In genomic region chr5:160198148-160198545, GRCh38 we compare ENCODE assay signal across 24 cellular contexts. TPM values are rescaled to one million over a fixed set of nuclear protein-coding genes. Genes with fewer than 3 reads are reported as not detected.
DNase-seq lines count a peak whose midpoint lies in the region; ATAC-seq and TF ChIP-seq lines count a peak whose summit lies in the region.
"Had no signal": no experiment of that assay in that cellular context is flagged by ENCODE, and none has a peak within 500 bp of the region (broad histone marks: within the 10 kb centered on the region; RNA-seq: fewer than 3 reads in every experiment).

No MANE protein-coding gene starts in this region.

- no peaks in the 10 kb centered on the region for H3K79me1 ChIP-seq in mesenchymal stem cell (replicated peaks; ENCODE audit: low read length, poor library complexity, severe bottlenecking)

- peaks cover 7% of the 10 kb centered on the region for H3F3A ChIP-seq in smooth muscle cell (ENCODE audit: low read depth)

- no peak overlapping the region for H3K4me3 Mint-ChIP-seq in T-helper 17 cell
- H3K4me3 Mint-ChIP-seq: activated naive CD4-positive, alpha-beta T cell treated with anti-CD3 and anti-CD28 coated beads for 36 hours; memory B cell had no signal

- H2AFZ ChIP-seq in mesenchymal stem cell (ENCODE audit: low read depth, low read length) (peak overlapping the region; percentile 43), smooth muscle cell (ENCODE audit: low read depth) (no peak overlapping the region)

- H2BK12ac ChIP-seq in mesenchymal stem cell (ENCODE audit: low read length in 2 of 2) = peak overlapping the region; percentile 14 to 66

- peak overlapping the region; percentile 87 to 88 for H3K18ac ChIP-seq in mesenchymal stem cell (ENCODE audit: low read depth in 1 of 2, low read length in 2 of 2)

- H3K4me2 ChIP-seq in mesenchymal stem cell (ENCODE audit: low read length, poor library complexity, severe bottlenecking) (no peak overlapping the region), smooth muscle cell (peak overlapping the region; percentile 77)

- no peaks in the 10 kb centered on the region for H3K36me3 Mint-ChIP-seq in T-helper 17 cell (ENCODE audit: low read depth)
- H3K36me3 Mint-ChIP-seq: memory B cell; naive thymus-derived CD8-positive, alpha-beta T cell had no signal

- peaks cover 14% of the 10 kb centered on the region for H3K4me1 ChIP-seq in mesenchymal stem cell (ENCODE audit: control insufficient read depth, insufficient read depth, low read depth, low read length)
- H3K4me1 ChIP-seq in smooth muscle cell (ENCODE audit: low read depth) = peaks cover 17% of the 10 kb centered on the region
- H3K4me1 ChIP-seq in effector memory CD4-positive, alpha-beta T cell (ENCODE audit: control insufficient read depth, insufficient read depth, low read length, poor library complexity, severe bottlenecking) = peaks cover 9% of the 10 kb centered on the region

- H3K36me3 ChIP-seq in H7 (replicated peaks; ENCODE audit: control insufficient read depth, insufficient read depth, low read length) (no peaks in the 10 kb centered on the region), mesenchymal stem cell (ENCODE audit: control insufficient read depth in 1 of 2, insufficient read depth in 2 of 2, low read depth in 1 of 2, low read length in 2 of 2) (no peaks in the 10 kb centered on the region), smooth muscle cell (ENCODE audit: low read depth) (no peaks in the 10 kb centered on the region)
- no peaks in the 10 kb centered on the region for H3K36me3 ChIP-seq in effector memory CD4-positive, alpha-beta T cell (ENCODE audit: control insufficient read depth, insufficient read depth, low read length)
- H3K36me3 ChIP-seq: gastroesophageal sphincter, stomach, upper lobe of left lung had no signal

- peak overlapping the region; percentile 94 for H4K91ac ChIP-seq in mesenchymal stem cell (ENCODE audit: low read length)

- H3K27me3 ChIP-seq in H7 (ENCODE audit: control insufficient read depth, insufficient read depth, low read length) (no peaks in the 10 kb centered on the region), mesenchymal stem cell (ENCODE audit: control insufficient read depth in 1 of 2, insufficient read depth in 1 of 2, low read length in 2 of 2) (peaks cover 0 to 18% of the 10 kb centered on the region in 2 experiments), smooth muscle cell (ENCODE audit: low read depth) (no peaks in the 10 kb centered on the region)
- H3K27me3 ChIP-seq in effector memory CD4-positive, alpha-beta T cell (replicated peaks; ENCODE audit: control insufficient read depth, insufficient read depth, low read length, poor library complexity, severe bottlenecking) = peaks cover 5% of the 10 kb centered on the region
- H3K27me3 ChIP-seq: gastroesophageal sphincter, upper lobe of left lung had no signal

- H4K20me1 ChIP-seq in smooth muscle cell (ENCODE audit: low read depth) = no peaks in the 10 kb centered on the region

- H3K9ac ChIP-seq in mesenchymal stem cell (ENCODE audit: low read length) (no peak overlapping the region), smooth muscle cell (ENCODE audit: low read depth) (no peak overlapping the region)

- peak overlapping the region; percentile 69 to 90 for H3K4ac ChIP-seq in mesenchymal stem cell (ENCODE audit: low read depth in 1 of 2, low read length in 2 of 2)

- peaks cover 12% of the 10 kb centered on the region for H3K4me1 Mint-ChIP-seq in T-helper 17 cell

- WGBS in mesenchymal stem cell = 49% methylated on average over 5 of the region's 5 CpGs
- WGBS in smooth muscle cell (ENCODE audit: low lambda C conversion rate) = 60% methylated on average over 5 of the region's 5 CpGs

- peak overlapping the region; percentile 99 for H4K8ac ChIP-seq in mesenchymal stem cell (ENCODE audit: low read length)

- peaks cover 32% of the 10 kb centered on the region for H3K27me3 Mint-ChIP-seq in T-helper 17 cell

- H3K4me3 ChIP-seq in H7 (ENCODE audit: insufficient read depth, low read depth, low read length) (peak overlapping the region; percentile 18; the same call in 1 of the 2 replicates), mesenchymal stem cell (ENCODE audit: insufficient read depth in 1 of 2, low read depth in 1 of 2, low read length in 2 of 2) (no peak overlapping the region), smooth muscle cell (no peak overlapping the region)
- no peak overlapping the region for H3K4me3 ChIP-seq in effector memory CD4-positive, alpha-beta T cell (ENCODE audit: insufficient read depth, low read depth, low read length, poor library complexity, severe bottlenecking)
- H3K4me3 ChIP-seq: gastroesophageal sphincter, psoas muscle, skin epidermis, stomach, upper lobe of left lung had no signal

- ATAC-seq in T-helper 17 cell = no peak
- ATAC-seq: activated CD4-positive, CD25-positive, alpha-beta regulatory T cell treated with anti-CD3 and anti-CD28 coated beads, Interleukin-2, amount 50 U/mL, for 24 hours; activated T-cell treated with anti-CD3 and anti-CD28 coated beads, Interleukin-2, amount 50 U/mL, for 4 hours; esophagus mucosa; gastroesophageal sphincter; naive thymus-derived CD8-positive, alpha-beta T cell; Panc1; psoas muscle had no signal

- H2BK5ac ChIP-seq in mesenchymal stem cell (ENCODE audit: low read depth, low read length, poor library complexity, severe bottlenecking) = no peak overlapping the region

- DNase-seq in H7 = peak; percentile 43
- no peak for DNase-seq in T-helper 17 cell
- DNase-seq in mesenchymal stem cell = peak; percentile 17
- no peak for DNase-seq in smooth muscle cell (lab: John Stamatoyannopoulos, UW; ENCODE audit: unreplicated experiment)
- DNase-seq in effector memory CD4-positive, alpha-beta T cell = no peak
- DNase-seq in stimulated activated CD4-positive, alpha-beta T cell treated with anti-CD3 and anti-CD28 coated beads, Interleukin-4, amount 100 ng/mL, for 4 hours = no peak
- no peak for DNase-seq in stimulated activated CD4-positive, alpha-beta T cell treated with anti-CD3 and anti-CD28 coated beads, Interleukin-4, amount 100 ng/mL, for 24 hours
- DNase-seq: activated naive CD4-positive, alpha-beta T cell treated with anti-CD3 and anti-CD28 coated beads for 36 hours; activated T-cell treated with anti-CD3 and anti-CD28 coated beads, Interleukin-2, amount 50 U/mL, for 4 hours; Calu3; Karpas-422; naive thymus-derived CD8-positive, alpha-beta T cell; NCI-H1092 treated with DMSO at 0.1 percent for 48 hours; NCI-H2029 treated with DMSO at 0.1 percent for 48 hours; psoas muscle; stimulated activated CD4-positive, alpha-beta T cell treated with anti-CD3 and anti-CD28 coated beads, Interleukin-4, amount 100 ng/mL, for 1 hour; stomach; upper lobe of left lung had no signal

- H3K9me3 ChIP-seq in T-helper 17 cell (ENCODE audit: control insufficient read depth, low read length, poor library complexity, severe bottlenecking) = no peaks in the 10 kb centered on the region
- H3K9me3 ChIP-seq in mesenchymal stem cell (ENCODE audit: control insufficient read depth, low read length) = no peaks in the 10 kb centered on the region
- H3K9me3 ChIP-seq in smooth muscle cell (replicated peaks; ENCODE audit: low read depth) = no peaks in the 10 kb centered on the region
- no peaks in the 10 kb centered on the region for H3K9me3 ChIP-seq in effector memory CD4-positive, alpha-beta T cell (ENCODE audit: control insufficient read depth, low read length)
- H3K9me3 ChIP-seq: gastroesophageal sphincter, psoas muscle, stomach, upper lobe of left lung had no signal

- TF ChIP-seq CTCF in smooth muscle cell (IDR thresholded peaks at IDR 0.05; ENCODE audit: borderline replicate concordance, insufficient read depth, poor library complexity, severe bottlenecking) = no peak

- peak overlapping the region; percentile 99 for H2BK120ac ChIP-seq in mesenchymal stem cell (ENCODE audit: low read depth, low read length)

- H3K79me2 ChIP-seq in smooth muscle cell (ENCODE audit: low read depth) = no peaks in the 10 kb centered on the region

- peak overlapping the region; percentile 61 for H3K27ac Mint-ChIP-seq in T-helper 17 cell
- H3K27ac Mint-ChIP-seq: activated naive CD4-positive, alpha-beta T cell treated with anti-CD3 and anti-CD28 coated beads for 36 hours; memory B cell had no signal

- no peak overlapping the region for H3K23ac ChIP-seq in mesenchymal stem cell (ENCODE audit: low read length in 2 of 2)

- peak overlapping the region; percentile 82 for H2BK15ac ChIP-seq in mesenchymal stem cell (ENCODE audit: low read depth, poor library complexity, severe bottlenecking)

- H3K14ac ChIP-seq in mesenchymal stem cell (ENCODE audit: low read length in 2 of 2) = no peak overlapping the region

- H3K27ac ChIP-seq in mesenchymal stem cell (ENCODE audit: low read length, poor library complexity, severe bottlenecking) = no peak overlapping the region
- H3K27ac ChIP-seq in smooth muscle cell (ENCODE audit: low read depth) = no peak overlapping the region
- no peak overlapping the region for H3K27ac ChIP-seq in effector memory CD4-positive, alpha-beta T cell (ENCODE audit: insufficient read depth, low read length, poor library complexity, severe bottlenecking)
- H3K27ac ChIP-seq: gastroesophageal sphincter, psoas muscle, skin epidermis, stomach had no signal

- peak overlapping the region; percentile 46 for H2AK5ac ChIP-seq in mesenchymal stem cell (ENCODE audit: low read length, severe bottlenecking)

RNA-seq across cellular contexts. Expression of gene FABP6, which starts 31.2 kb away (rescaled TPM):
- total RNA-seq in H7 (2014; rRNA removed; shearing (Covaris generic)) = 0.48 and 1.3 TPM in 2 replicates
- total RNA-seq in T-helper 17 cell = not detected
- polyA plus RNA-seq in mesenchymal stem cell (2013, experiment 1 of 2) = not detected
- 0.10 TPM for polyA plus RNA-seq in mesenchymal stem cell (2013, experiment 2 of 2)
- not detected in 2 replicates for total RNA-seq in smooth muscle cell
- 1.3 TPM in 1 of 2 replicates, not detected in the other for polyA plus RNA-seq in smooth muscle cell
- total RNA-seq: activated naive CD4-positive, alpha-beta T cell treated with anti-CD3 and anti-CD28 coated beads for 36 hours; activated T-cell treated with anti-CD3 and anti-CD28 coated beads, Interleukin-2, amount 50 U/mL, for 4 hours; gastroesophageal sphincter; naive thymus-derived CD8-positive, alpha-beta T cell had no signal
- polyA plus RNA-seq: naive thymus-derived CD8-positive, alpha-beta T cell had no signal

Comparison
In these comparisons a context has a peak if more than half of its experiments do, and no peak if none do; other contexts are left out.
1. DNase-seq: peak in H7 (single experiment) and mesenchymal stem cell (single experiment); none in T-helper 17 cell (0 of 3), smooth muscle cell (single experiment), effector memory CD4-positive, alpha-beta T cell (0 of 3), stimulated activated CD4-positive, alpha-beta T cell treated with anti-CD3 and anti-CD28 coated beads, Interleukin-4, amount 100 ng/mL, for 4 hours (0 of 2) and stimulated activated CD4-positive, alpha-beta T cell treated with anti-CD3 and anti-CD28 coated beads, Interleukin-4, amount 100 ng/mL, for 24 hours (single experiment).